Comparison of ENCODE assay signal across 1 cellular context in genomic region chr4:139322541-139322940, GRCh38. TPM values are rescaled to one million over a fixed set of nuclear protein-coding genes. Genes with fewer than 3 reads are reported as not detected.
"Had no signal": no experiment of that assay in that cellular context is flagged by ENCODE, and none has a peak within 500 bp of the region (broad histone marks: within the 10 kb centered on the region; RNA-seq: fewer than 3 reads in every experiment).

No MANE protein-coding gene starts in this region.

RNA-seq across cellular contexts. Expression of gene MGARP, which starts 42.5 kb away (rescaled TPM):
- total RNA-seq: T-helper 17 cell had no signal
